Comparison of ENCODE assay signal across 30 cellular contexts in the genomic region with DNA sequence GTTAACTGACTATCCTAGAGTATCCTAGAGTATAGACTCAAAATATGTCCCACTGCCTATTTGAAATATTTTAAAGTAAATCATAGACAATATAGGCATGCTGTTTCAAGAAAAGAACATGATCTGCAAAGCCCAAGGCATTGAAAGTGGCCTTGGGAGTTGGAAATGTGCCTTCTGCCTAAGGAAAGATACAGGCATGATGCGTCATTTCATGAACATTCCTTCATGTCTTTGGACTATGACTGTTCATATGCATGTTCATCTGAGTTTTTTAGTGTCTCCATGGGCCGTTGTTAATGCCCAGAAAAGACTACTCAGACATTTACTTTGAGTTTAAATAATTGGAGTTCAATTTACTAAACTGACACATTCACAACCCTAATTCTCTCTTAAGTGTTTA.
"Had no signal": no experiment of that assay in that cellular context is flagged by ENCODE, and none has a peak within 500 bp of the region (broad histone marks: within the 10 kb centered on the region; RNA-seq: fewer than 3 reads in every experiment).

No MANE protein-coding gene starts in this region.

- H3K9me3 Mint-ChIP-seq: mesothelial cell of epicardium; natural killer cell treated with Interleukin-12 subunit alpha and Interleukin-12 subunit beta and Interleukin-15 and Interleukin-18, amount 100 ng/mL, for 72 hours; type B pancreatic cell had no signal

- H3K36me3 Mint-ChIP-seq: mesothelial cell of epicardium; naive B cell; natural killer cell treated with Interleukin-12 subunit alpha and Interleukin-12 subunit beta and Interleukin-15 and Interleukin-18, amount 100 ng/mL, for 72 hours; type B pancreatic cell had no signal

- H3K27me3 Mint-ChIP-seq: naive B cell had no signal

- DNase-seq: dermis blood vessel endothelial cell; effector memory CD4-positive, alpha-beta T cell; erythroblast; esophagus squamous epithelium; heart left ventricle; left cardiac atrium; left lung; mesenchymal stem cell; mucosa of descending colon; naive B cell; stimulated activated CD4-positive, alpha-beta T cell treated with anti-CD3 and anti-CD28 coated beads, Interleukin-12 subunit alpha, Interleukin-12 subunit beta, amount 100 ng/mL, for 4 hours; stimulated activated CD4-positive, alpha-beta T cell treated with anti-CD3 and anti-CD28 coated beads, Interleukin-1b, Interleukin-23, amount 100 ng/mL, for 48 hours; stimulated activated CD4-positive, alpha-beta T cell treated with anti-CD3 and anti-CD28 coated beads, Interleukin-4, amount 100 ng/mL, for 1 hour; stimulated activated CD8-positive, alpha-beta memory T cell treated with anti-CD3 and anti-CD28 coated beads, Interleukin-4, amount 100 ng/mL, for 48 hours; stimulated activated naive CD8-positive, alpha-beta T cell treated with anti-CD3 and anti-CD28 coated beads, Interleukin-15, Interleukin-2, amounts not matched to agents 100 U/mL and 50 U/mL, for 24 hours; substantia nigra; testis; tibial artery had no signal

- H3K36me3 ChIP-seq: esophagus squamous epithelium, gastroesophageal sphincter, heart left ventricle, left lung, neutrophil, right atrium auricular region, tibial artery had no signal

- H3K27ac ChIP-seq: coronary artery, esophagus squamous epithelium, gastroesophageal sphincter, heart left ventricle, hepatocyte, left lung, neutrophil, parathyroid adenoma, right atrium auricular region, testis, tibial artery had no signal

- H3K4me3 Mint-ChIP-seq: mesothelial cell of epicardium; naive B cell; natural killer cell treated with Interleukin-12 subunit alpha and Interleukin-12 subunit beta and Interleukin-15 and Interleukin-18, amount 100 ng/mL, for 72 hours; neural crest cell; type B pancreatic cell had no signal

- H3K4me1 ChIP-seq: parathyroid adenoma, testis had no signal

- H3K9me3 ChIP-seq: esophagus squamous epithelium, gastroesophageal sphincter, heart left ventricle, left lung, mucosa of descending colon, neutrophil, right atrium auricular region, testis, tibial artery had no signal

- H3K9ac ChIP-seq: parathyroid adenoma had no signal

- H3K4me3 ChIP-seq: coronary artery, esophagus squamous epithelium, gastroesophageal sphincter, heart left ventricle, hepatocyte, left lung, mucosa of descending colon, right atrium auricular region, smooth muscle cell, testis, tibial artery had no signal

- H3K27ac Mint-ChIP-seq: mesothelial cell of epicardium; natural killer cell treated with Interleukin-12 subunit alpha and Interleukin-12 subunit beta and Interleukin-15 and Interleukin-18, amount 100 ng/mL, for 72 hours; progenitor cell of endocrine pancreas; type B pancreatic cell had no signal

- H3K27me3 ChIP-seq: heart left ventricle, hepatocyte, left lung, neutrophil, right atrium auricular region, testis had no signal

- H3K4me2 ChIP-seq: hepatocyte, smooth muscle cell had no signal
